11 cellular contexts compared by ENCODE assay signal in genomic region chr12:52232916-52233461, GRCh38. TPM values are rescaled to one million over a fixed set of nuclear protein-coding genes. Genes with fewer than 3 reads are reported as not detected.
A peak's percentile ranks its signal among the peaks of the same experiment; 100 is the strongest.
DNase-seq lines count a peak whose midpoint lies in the region; ATAC-seq, FAIRE-seq and TF ChIP-seq lines count a peak whose summit lies in the region.
"Had no signal": no experiment of that assay in that cellular context is flagged by ENCODE, and none has a peak within 500 bp of the region (broad histone marks: within the 10 kb centered on the region; RNA-seq: fewer than 3 reads in every experiment).

Gene KRT7 (plus strand): TSS chr12:52233243. CDS start chr12:52233297, 54 bp downstream.

- no peak for FAIRE-seq in H54 (lab: Jason Lieb, UNC)
- FAIRE-seq: GM18507 had no signal

- ATAC-seq in activated naive CD8-positive, alpha-beta T cell treated with anti-CD3 and anti-CD28 coated beads, Interleukin-2, amount 10 ng/mL, durations not matched to agents 7 days and 5 days (ENCODE audit: low read depth), result no peak
- ATAC-seq: stimulated activated naive CD8-positive, alpha-beta T cell treated with anti-CD3 and anti-CD28 coated beads, Interleukin-15, Interleukin-2, amounts not matched to agents 100 U/mL and 50 U/mL, for 24 hours had no signal

- H3K4me1 ChIP-seq in CD8-positive, alpha-beta memory T cell (ENCODE audit: insufficient read depth, low read length), result no peaks in the 10 kb centered on the region

- no peak within 1 kb of the TSS for H3K27ac Mint-ChIP-seq in activated naive CD8-positive, alpha-beta T cell treated with anti-CD3 and anti-CD28 coated beads, Interleukin-2, amount 10 ng/mL, durations not matched to agents 7 days and 5 days
- H3K27ac Mint-ChIP-seq in activated naive CD8-positive, alpha-beta T cell treated with anti-CD3 and anti-CD28 coated beads for 36 hours, result no peak within 1 kb of the TSS
- peak within 1 kb of the TSS; percentile 75 for H3K27ac Mint-ChIP-seq in type B pancreatic cell
- no peak within 1 kb of the TSS for H3K27ac Mint-ChIP-seq in CD8-positive, alpha-beta memory T cell

- H3K27me3 Mint-ChIP-seq in activated naive CD8-positive, alpha-beta T cell treated with anti-CD3 and anti-CD28 coated beads, Interleukin-2, amount 10 ng/mL, durations not matched to agents 7 days and 5 days, result peaks cover 67% of the 10 kb centered on the region
- peaks cover 57% of the 10 kb centered on the region for H3K27me3 Mint-ChIP-seq in activated naive CD8-positive, alpha-beta T cell treated with anti-CD3 and anti-CD28 coated beads for 36 hours
- H3K27me3 Mint-ChIP-seq in type B pancreatic cell, result peaks cover 54% of the 10 kb centered on the region
- H3K27me3 Mint-ChIP-seq in CD8-positive, alpha-beta memory T cell, result peaks cover 46 to 63% of the 10 kb centered on the region in 2 donors

- H3K27ac ChIP-seq in coronary artery, result peak within 1 kb of the TSS in 1 of 2 donors; percentile 79
- no peak within 1 kb of the TSS for H3K27ac ChIP-seq in CD8-positive, alpha-beta memory T cell (ENCODE audit: low read depth, low read length)

- no peaks in the 10 kb centered on the region for H3K9me3 ChIP-seq in CD8-positive, alpha-beta memory T cell (ENCODE audit: low read length)

- H3K4me3 Mint-ChIP-seq in activated naive CD8-positive, alpha-beta T cell treated with anti-CD3 and anti-CD28 coated beads, Interleukin-2, amount 10 ng/mL, durations not matched to agents 7 days and 5 days, result no peak within 1 kb of the TSS
- H3K4me3 Mint-ChIP-seq in activated naive CD8-positive, alpha-beta T cell treated with anti-CD3 and anti-CD28 coated beads for 36 hours, result no peak within 1 kb of the TSS
- peak within 1 kb of the TSS; percentile 88 for H3K4me3 Mint-ChIP-seq in type B pancreatic cell
- H3K4me3 Mint-ChIP-seq in CD8-positive, alpha-beta memory T cell, result no peak within 1 kb of the TSS

- POLR2A ChIA-PET in activated naive CD8-positive, alpha-beta T cell treated with anti-CD3 and anti-CD28 coated beads, Interleukin-2, amount 10 ng/mL, durations not matched to agents 7 days and 5 days (lab: Charles Lee), result interaction anchor here (0.6 kb wide), 2 partner anchors 46 to 1752 kb away, joined by 3 read pairs; no protein-coding TSS in a partner anchor
- POLR2A ChIA-PET in CD8-positive, alpha-beta memory T cell (lab: Charles Lee), result no interaction called here

- no peaks in the 10 kb centered on the region for H3K9me3 Mint-ChIP-seq in activated naive CD8-positive, alpha-beta T cell treated with anti-CD3 and anti-CD28 coated beads, Interleukin-2, amount 10 ng/mL, durations not matched to agents 7 days and 5 days
- H3K9me3 Mint-ChIP-seq in activated naive CD8-positive, alpha-beta T cell treated with anti-CD3 and anti-CD28 coated beads for 36 hours, result no peaks in the 10 kb centered on the region
- H3K9me3 Mint-ChIP-seq in type B pancreatic cell, result no peaks in the 10 kb centered on the region
- peaks cover 0 to 2% (median 0%) of the 10 kb centered on the region in 5 donors for H3K9me3 Mint-ChIP-seq in CD8-positive, alpha-beta memory T cell

- H3K36me3 ChIP-seq in CD8-positive, alpha-beta memory T cell (ENCODE audit: insufficient read depth, low read length), result no peaks in the 10 kb centered on the region

- H3K4me3 ChIP-seq in coronary artery, result peak within 1 kb of the TSS; percentile 47
- no peak within 1 kb of the TSS for H3K4me3 ChIP-seq in CD8-positive, alpha-beta memory T cell (ENCODE audit: low read length)

- CTCF ChIA-PET in CD8-positive, alpha-beta memory T cell (lab: Charles Lee), result no interaction called here

- no peaks in the 10 kb centered on the region for H3K27me3 ChIP-seq in CD8-positive, alpha-beta memory T cell (ENCODE audit: insufficient read depth, low read length, poor library complexity, severe bottlenecking)

- no peaks in the 10 kb centered on the region for H3K36me3 Mint-ChIP-seq in activated naive CD8-positive, alpha-beta T cell treated with anti-CD3 and anti-CD28 coated beads, Interleukin-2, amount 10 ng/mL, durations not matched to agents 7 days and 5 days
- H3K36me3 Mint-ChIP-seq in activated naive CD8-positive, alpha-beta T cell treated with anti-CD3 and anti-CD28 coated beads for 36 hours, result no peaks in the 10 kb centered on the region
- no peaks in the 10 kb centered on the region for H3K36me3 Mint-ChIP-seq in type B pancreatic cell
- H3K36me3 Mint-ChIP-seq in CD8-positive, alpha-beta memory T cell, result no peaks in the 10 kb centered on the region

- H3K4me1 Mint-ChIP-seq in activated naive CD8-positive, alpha-beta T cell treated with anti-CD3 and anti-CD28 coated beads, Interleukin-2, amount 10 ng/mL, durations not matched to agents 7 days and 5 days, result peaks cover 5% of the 10 kb centered on the region
- no peaks in the 10 kb centered on the region for H3K4me1 Mint-ChIP-seq in activated naive CD8-positive, alpha-beta T cell treated with anti-CD3 and anti-CD28 coated beads for 36 hours
- peaks cover 27% of the 10 kb centered on the region for H3K4me1 Mint-ChIP-seq in type B pancreatic cell (ENCODE audit: unreplicated experiment)
- H3K4me1 Mint-ChIP-seq in CD8-positive, alpha-beta memory T cell, result peaks cover 0 to 2% (median 0%) of the 10 kb centered on the region in 3 donors

- DNase-seq in activated naive CD8-positive, alpha-beta T cell treated with anti-CD3 and anti-CD28 coated beads, Interleukin-2, amount 10 ng/mL, durations not matched to agents 7 days and 5 days, result peak; percentile 27
- no peak for DNase-seq in activated naive CD8-positive, alpha-beta T cell treated with anti-CD3 and anti-CD28 coated beads for 36 hours
- no peak for DNase-seq in coronary artery (ENCODE audit: low spot score)
- peak; percentile 32 for DNase-seq in left kidney (ENCODE audit: low read depth, low spot score)
- no peak for DNase-seq in type B pancreatic cell (ENCODE audit: extremely low spot score, unreplicated experiment)
- no peak for DNase-seq in H54 (ENCODE audit: insufficient read length, low spot score)
- DNase-seq in CD8-positive, alpha-beta memory T cell, result no peak
- no peak for DNase-seq in COLO829 (ENCODE audit: low spot score)
- DNase-seq: activated T-cell treated with anti-CD3 and anti-CD28 coated beads for 4 hours; stimulated activated naive CD8-positive, alpha-beta T cell treated with anti-CD3 and anti-CD28 coated beads, Interleukin-15, Interleukin-2, amounts not matched to agents 100 U/mL and 50 U/mL, for 24 hours had no signal

- no peak for TF ChIP-seq POLR2A in H54 (IDR thresholded peaks at IDR 0.05; ENCODE audit: low read depth, low read length)

- TF ChIP-seq CTCF in coronary artery (IDR thresholded peaks at IDR 0.05), result no peak
- no peak for TF ChIP-seq CTCF in type B pancreatic cell (conservative IDR thresholded peaks at IDR 0.05)

RNA-seq across cellular contexts. Expression of gene KRT7, which starts in this region (rescaled TPM):
- total RNA-seq in activated naive CD8-positive, alpha-beta T cell treated with anti-CD3 and anti-CD28 coated beads, Interleukin-2, amount 10 ng/mL, durations not matched to agents 7 days and 5 days, result 1 to 10 TPM; 8.5 to 8.9 TPM
- 1 to 10 TPM; 2.4 to 6.5 TPM for total RNA-seq in activated naive CD8-positive, alpha-beta T cell treated with anti-CD3 and anti-CD28 coated beads for 36 hours
- total RNA-seq in type B pancreatic cell (ENCODE audit: low replicate concordance), result 125 and 293 TPM in 2 replicates
- total RNA-seq in CD8-positive, alpha-beta memory T cell, result 1 to 10 TPM; 3.2 to 5.6 TPM
- polyA plus RNA-seq in CD8-positive, alpha-beta memory T cell, result not detected

Comparison
In these comparisons a context has a peak if more than half of its experiments do, and no peak if none do; other contexts are left out.
1. RNA of gene KRT7 (total RNA-seq): 125 to 293 TPM in type B pancreatic cell; 8.5 to 8.9 TPM in activated naive CD8-positive, alpha-beta T cell treated with anti-CD3 and anti-CD28 coated beads, Interleukin-2, amount 10 ng/mL, durations not matched to agents 7 days and 5 days, 2.4 to 6.5 TPM in activated naive CD8-positive, alpha-beta T cell treated with anti-CD3 and anti-CD28 coated beads for 36 hours and 3.2 to 5.6 TPM in CD8-positive, alpha-beta memory T cell; every median in the first group is over 10 times any median in the second.
2. DNase-seq: peak in activated naive CD8-positive, alpha-beta T cell treated with anti-CD3 and anti-CD28 coated beads, Interleukin-2, amount 10 ng/mL, durations not matched to agents 7 days and 5 days (single experiment) and left kidney (single experiment); none in activated naive CD8-positive, alpha-beta T cell treated with anti-CD3 and anti-CD28 coated beads for 36 hours (single experiment), coronary artery (single experiment), type B pancreatic cell (single experiment), H54 (single experiment), CD8-positive, alpha-beta memory T cell (0 of 5) and COLO829 (single experiment).